21 cellular contexts compared by ENCODE assay signal in genomic region chr15:96503276-96503675, GRCh38.
"Had no signal": no experiment of that assay in that cellular context is flagged by ENCODE, and none has a peak within 500 bp of the region (broad histone marks: within the 10 kb centered on the region; RNA-seq: fewer than 3 reads in every experiment).

No MANE protein-coding gene starts in this region.

- H3K36me3 ChIP-seq: MG63 had no signal

- H3K4me3 ChIP-seq: MG63 had no signal

- H3K27ac ChIP-seq: RWPE1 had no signal

- H3K9me3 ChIP-seq: MG63, SK-N-SH had no signal

- DNase-seq: Karpas-422, KG1, MG63, NCI-H1092 treated with DMSO at 0.1 percent for 48 hours, NCI-H1436, NCI-H187, NCI-H2029, NCI-H2081 treated with DMSO at 0.1 percent for 48 hours, NCI-H2171, NCI-H226, NCI-H446, NCI-H510A, NCI-H524 treated with DMSO at 0.1 percent for 48 hours, NCI-H69, NCI-H774, PC-3, SHP77, SK-N-SH, SW 1271 had no signal

- ATAC-seq: Panc1, PC-3 had no signal

- H3K27me3 ChIP-seq: MG63 had no signal
